In the genomic region with DNA sequence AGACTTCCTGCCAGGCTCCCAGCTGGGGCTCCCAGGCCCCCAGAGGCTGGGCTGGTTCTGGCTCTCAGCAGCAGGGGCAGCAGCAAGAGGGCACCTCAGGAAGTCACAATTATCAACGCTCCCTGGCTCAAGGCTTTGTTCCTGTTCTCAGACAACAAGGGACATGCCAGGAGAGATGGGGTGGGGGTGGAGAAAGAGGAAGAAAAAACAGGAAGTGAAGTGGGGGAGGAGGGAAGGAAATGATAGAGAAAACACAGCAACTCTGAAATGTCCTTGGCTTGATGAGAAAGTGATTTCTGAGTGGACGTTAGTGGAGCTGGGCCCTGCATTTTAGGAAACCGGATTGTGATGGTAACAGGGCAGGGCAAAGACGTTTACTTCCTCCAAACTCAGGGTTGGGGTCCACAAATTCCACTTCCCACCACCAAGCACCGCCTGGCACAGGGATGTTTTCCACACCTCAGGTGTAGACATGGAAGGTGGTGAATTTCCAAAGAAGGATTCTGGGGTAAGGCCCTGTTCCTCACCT, we compare ENCODE assay signal across 9 cellular contexts. TPM values are rescaled to one million over a fixed set of nuclear protein-coding genes. Genes with fewer than 3 reads are reported as not detected.
A peak's percentile ranks its signal among the peaks of the same experiment; 100 is the strongest.
DNase-seq lines count a peak whose midpoint lies in the region; ATAC-seq and TF ChIP-seq lines count a peak whose summit lies in the region.
"Had no signal": no experiment of that assay in that cellular context is flagged by ENCODE, and none has a peak within 500 bp of the region (broad histone marks: within the 10 kb centered on the region; RNA-seq: fewer than 3 reads in every experiment).

No MANE protein-coding gene starts in this region.

- H3K9me3 Mint-ChIP-seq in IgD-negative memory B cell = no peaks in the 10 kb centered on the region
- no peaks in the 10 kb centered on the region for H3K9me3 Mint-ChIP-seq in naive thymus-derived CD4-positive, alpha-beta T cell

- H3K4me3 ChIP-seq in naive thymus-derived CD4-positive, alpha-beta T cell (ENCODE audit: low read length) = no peak overlapping the region
- H3K4me3 ChIP-seq in PC-3 (ENCODE audit: low read length) = no peak overlapping the region

- peaks cover 8% of the 10 kb centered on the region for H3K36me3 Mint-ChIP-seq in IgD-negative memory B cell
- no peaks in the 10 kb centered on the region for H3K36me3 Mint-ChIP-seq in naive thymus-derived CD4-positive, alpha-beta T cell

- CTCF ChIA-PET in naive thymus-derived CD4-positive, alpha-beta T cell (lab: Charles Lee) = interaction anchor here (0.7 kb wide), 1 partner anchor 48 kb away, joined by 3 read pairs; no protein-coding TSS in a partner anchor
- CTCF ChIA-PET in PC-3 (lab: Charles Lee) = no interaction called here

- H3K9ac ChIP-seq in PC-3 (ENCODE audit: low read length) = no peak overlapping the region

- no peaks in the 10 kb centered on the region for H3F3A ChIP-seq in PC-3 (ENCODE audit: low read length, unreplicated experiment)

- no peak for TF ChIP-seq CTCF in PC-3 (conservative IDR thresholded peaks at IDR 0.05; ENCODE audit: low read depth, low read length)

- no peaks in the 10 kb centered on the region for H3K27me3 Mint-ChIP-seq in IgD-negative memory B cell
- H3K27me3 Mint-ChIP-seq in naive thymus-derived CD4-positive, alpha-beta T cell = peaks cover 0 to 4% (median 0%) of the 10 kb centered on the region in 5 donors

- H3K4me1 ChIP-seq in naive thymus-derived CD4-positive, alpha-beta T cell (ENCODE audit: control insufficient read depth in 2 of 2, insufficient read depth in 2 of 2, low read length in 2 of 2) = peaks cover 0 to 7% of the 10 kb centered on the region in 2 donors
- H3K4me1 ChIP-seq in PC-3 (ENCODE audit: insufficient read depth, low read length) = no peaks in the 10 kb centered on the region

- no peak overlapping the region for H2AFZ ChIP-seq in PC-3 (ENCODE audit: low read length)

- H3K9me3 ChIP-seq in naive thymus-derived CD4-positive, alpha-beta T cell (ENCODE audit: control insufficient read depth in 2 of 3, low read length in 3 of 3) = no peaks in the 10 kb centered on the region
- H3K9me3 ChIP-seq in PC-3 (ENCODE audit: low read length) = no peaks in the 10 kb centered on the region

- peak; percentile 66 for DNase-seq in CMK (ENCODE audit: low read depth)
- DNase-seq in caudate nucleus (lab: John Stamatoyannopoulos, UW) = peak in 2 of 61 donors; percentile 12 to 31
- DNase-seq in naive thymus-derived CD4-positive, alpha-beta T cell = no peak
- DNase-seq in PC-3 = no peak
- DNase-seq in NCI-H1048 (lab: John Stamatoyannopoulos, UW) = no peak
- no peak for DNase-seq in stimulated activated naive CD4-positive, alpha-beta T cell treated with Interleukin-2 at 50 U/mL for 16 hours (lab: John Stamatoyannopoulos, UW)
- DNase-seq: NCI-H1417 had no signal

- H3K27ac Mint-ChIP-seq in IgD-negative memory B cell = peak overlapping the region; percentile 85 to 97 (median 96)
- H3K27ac Mint-ChIP-seq in naive thymus-derived CD4-positive, alpha-beta T cell = peak overlapping the region in 8 of 9 donors; percentile 3 to 87 (median 42)

- H3K79me2 ChIP-seq in PC-3 (ENCODE audit: low read length) = no peaks in the 10 kb centered on the region

- POLR2A ChIA-PET in naive thymus-derived CD4-positive, alpha-beta T cell (lab: Charles Lee) = no interaction called here
- POLR2A ChIA-PET in PC-3 (lab: Charles Lee; ENCODE audit: unreplicated experiment) = no interaction called here

- H3K27ac ChIP-seq in caudate nucleus (ENCODE audit: low read depth, low read length) (peak overlapping the region; percentile 66), PC-3 (ENCODE audit: low read length) (no peak overlapping the region)
- H3K27ac ChIP-seq in naive thymus-derived CD4-positive, alpha-beta T cell (ENCODE audit: low read depth, low read length) = no peak overlapping the region

- no peaks in the 10 kb centered on the region for H3K9me2 ChIP-seq in PC-3 (replicated peaks; ENCODE audit: low read length)

- H3K36me3 ChIP-seq in naive thymus-derived CD4-positive, alpha-beta T cell (ENCODE audit: control insufficient read depth in 2 of 3, insufficient read depth in 3 of 3, low read length in 3 of 3) = no peaks in the 10 kb centered on the region
- H3K36me3 ChIP-seq in PC-3 (ENCODE audit: low read depth, low read length) = no peaks in the 10 kb centered on the region

- no peaks in the 10 kb centered on the region for H3K27me3 ChIP-seq in naive thymus-derived CD4-positive, alpha-beta T cell (ENCODE audit: control insufficient read depth in 2 of 2, insufficient read depth in 2 of 2, low read length in 2 of 2)
- H3K27me3 ChIP-seq in PC-3 (ENCODE audit: low read length) = no peaks in the 10 kb centered on the region

- H3K4me3 Mint-ChIP-seq in IgD-negative memory B cell = peak overlapping the region; percentile 76 to 94 (median 81)
- H3K4me3 Mint-ChIP-seq in naive thymus-derived CD4-positive, alpha-beta T cell = peak overlapping the region in 5 of 10 donors; percentile 8 to 46 (median 34)

- peaks cover 91 to 92% (median 91%) of the 10 kb centered on the region in 3 donors for H3K4me1 Mint-ChIP-seq in IgD-negative memory B cell
- H3K4me1 Mint-ChIP-seq in naive thymus-derived CD4-positive, alpha-beta T cell = peaks cover 46 to 77% (median 53%) of the 10 kb centered on the region in 7 donors

- BruUV-seq in PC-3 (replicated peaks; lab: Mats Ljungman, UMichigan) = no TSS peak

- H3K4me2 ChIP-seq in PC-3 (ENCODE audit: low read length) = no peak overlapping the region

- intact Hi-C loops in naive thymus-derived CD4-positive, alpha-beta T cell (cut with micrococcal nuclease) = no loop called here
- intact Hi-C loops in PC-3 (cut with micrococcal nuclease) = no loop called here

- ATAC-seq in naive thymus-derived CD4-positive, alpha-beta T cell = peak; percentile 64
- ATAC-seq in HG03135 (IDR thresholded peaks at IDR 0.05; ENCODE audit: unreplicated experiment) (no peak), PC-3 (no peak)

- H4K20me1 ChIP-seq in PC-3 (ENCODE audit: low read length) = no peaks in the 10 kb centered on the region

RNA-seq across cellular contexts. Expression of gene CYRIA, which starts 40.4 kb away (rescaled TPM):
- 31.0 TPM for polyA plus RNA-seq in IgD-negative memory B cell
- 10 to 100 TPM in 1 of 5 experiments, 1 to 10 TPM in 2, under 1 TPM in 2; 0.16 to 48.7 (median 1.1) TPM for total RNA-seq in naive thymus-derived CD4-positive, alpha-beta T cell
- 1 to 10 TPM in 1 of 2 donors, under 1 TPM in 1; 0.70 to 1.6 TPM for polyA plus RNA-seq in naive thymus-derived CD4-positive, alpha-beta T cell
- total RNA-seq in PC-3 (2014; rRNA removed) = 0.15 TPM in 1 of 2 replicates, not detected in the other
